In the genomic region with DNA sequence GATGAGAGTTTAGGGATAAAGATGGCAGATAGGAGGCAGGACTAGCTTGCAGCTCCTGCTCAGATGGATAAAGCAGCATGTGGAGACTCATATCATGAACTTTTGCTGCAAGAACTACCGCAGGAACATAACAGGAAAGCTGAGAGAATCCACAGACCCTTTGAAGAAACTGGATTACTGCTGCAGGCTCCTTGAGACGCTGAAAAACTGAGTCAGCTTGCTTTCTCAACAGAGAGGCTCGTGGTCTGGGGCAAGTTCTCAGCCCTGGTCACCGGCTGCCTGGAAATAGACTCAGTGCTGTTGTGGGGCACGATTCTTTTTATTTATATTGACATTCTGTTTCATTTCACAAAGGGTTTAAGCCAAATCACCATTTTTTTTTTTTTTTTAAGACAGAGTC, we compare ENCODE assay signal across 1 cellular context.
TF ChIP-seq lines count a peak whose summit lies in the region.

No MANE protein-coding gene starts in this region.

TF ChIP-seq in IMR-90, 13 proteins besides CTCF, POLR2A, EP300 and RAD21 (continued from another document):
- TF ChIP-seq, protein P1, sequence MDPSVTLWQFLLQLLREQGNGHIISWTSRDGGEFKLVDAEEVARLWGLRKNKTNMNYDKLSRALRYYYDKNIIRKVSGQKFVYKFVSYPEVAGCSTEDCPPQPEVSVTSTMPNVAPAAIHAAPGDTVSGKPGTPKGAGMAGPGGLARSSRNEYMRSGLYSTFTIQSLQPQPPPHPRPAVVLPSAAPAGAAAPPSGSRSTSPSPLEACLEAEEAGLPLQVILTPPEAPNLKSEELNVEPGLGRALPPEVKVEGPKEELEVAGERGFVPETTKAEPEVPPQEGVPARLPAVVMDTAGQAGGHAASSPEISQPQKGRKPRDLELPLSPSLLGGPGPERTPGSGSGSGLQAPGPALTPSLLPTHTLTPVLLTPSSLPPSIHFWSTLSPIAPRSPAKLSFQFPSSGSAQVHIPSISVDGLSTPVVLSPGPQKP (IDR thresholded peaks at IDR 0.05; ENCODE audit: borderline replicate concordance, low read depth, low read length) = no peak
- no peak for TF ChIP-seq MXI1 (IDR thresholded peaks at IDR 0.05; ENCODE audit: borderline replicate concordance, low read depth, low read length)
- no peak for TF ChIP-seq SMC3 (IDR thresholded peaks at IDR 0.05; ENCODE audit: low read depth, low read length)
- TF ChIP-seq BHLHE40 (IDR thresholded peaks at IDR 0.05; ENCODE audit: low read depth, low read length) = no peak
- no peak for TF ChIP-seq CEBPB (IDR thresholded peaks at IDR 0.05; ENCODE audit: low read depth, low read length)
- TF ChIP-seq MAZ (IDR thresholded peaks at IDR 0.05; ENCODE audit: borderline replicate concordance, low read depth, low read length) = no peak
- TF ChIP-seq, protein P2, sequence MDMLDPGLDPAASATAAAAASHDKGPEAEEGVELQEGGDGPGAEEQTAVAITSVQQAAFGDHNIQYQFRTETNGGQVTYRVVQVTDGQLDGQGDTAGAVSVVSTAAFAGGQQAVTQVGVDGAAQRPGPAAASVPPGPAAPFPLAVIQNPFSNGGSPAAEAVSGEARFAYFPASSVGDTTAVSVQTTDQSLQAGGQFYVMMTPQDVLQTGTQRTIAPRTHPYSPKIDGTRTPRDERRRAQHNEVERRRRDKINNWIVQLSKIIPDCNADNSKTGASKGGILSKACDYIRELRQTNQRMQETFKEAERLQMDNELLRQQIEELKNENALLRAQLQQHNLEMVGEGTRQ (IDR thresholded peaks at IDR 0.05; ENCODE audit: low read depth, low read length) = no peak
- TF ChIP-seq MAFK (IDR thresholded peaks at IDR 0.05; ENCODE audit: low read depth, low read length) = no peak
- no peak for TF ChIP-seq NFE2L2 (IDR thresholded peaks at IDR 0.05; ENCODE audit: low read depth, low read length)
